ENCODE assay signal across 23 cellular contexts in the genomic region with DNA sequence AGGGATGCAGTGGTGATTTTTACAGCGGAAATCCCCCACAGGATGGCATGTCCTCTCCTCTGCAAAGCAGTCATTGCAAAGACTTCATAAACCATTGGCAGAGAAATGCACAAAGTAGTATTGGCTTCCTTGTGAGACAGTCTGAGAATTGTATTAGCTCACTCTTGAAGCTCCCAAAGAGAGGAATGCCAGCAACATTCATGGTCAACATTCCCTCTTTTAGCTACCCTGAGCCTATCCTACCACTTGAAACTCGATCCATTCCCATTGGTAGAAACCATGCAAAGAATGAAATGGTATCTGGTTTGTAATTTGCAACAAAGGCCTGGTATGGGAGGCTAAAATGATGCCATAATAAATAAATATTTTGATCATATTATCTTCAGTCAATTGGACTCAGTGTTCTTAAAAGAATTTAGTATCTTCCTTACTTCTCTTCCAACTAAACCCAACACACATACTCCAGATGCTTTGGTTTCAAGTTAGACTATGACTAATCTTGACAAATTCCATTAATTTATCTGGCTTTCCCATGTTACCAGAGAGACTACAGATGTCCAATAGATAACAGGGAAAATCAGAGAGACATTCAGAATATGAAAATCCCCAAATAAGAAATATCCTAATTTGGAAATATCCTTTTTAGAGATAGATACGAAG.
"Had no signal": no experiment of that assay in that cellular context is flagged by ENCODE, and none has a peak within 500 bp of the region (broad histone marks: within the 10 kb centered on the region; RNA-seq: fewer than 3 reads in every experiment).

No MANE protein-coding gene starts in this region.

- H3K4me2 ChIP-seq: neural progenitor cell had no signal

- H3K36me3 ChIP-seq: adrenal gland, heart right ventricle, lower lobe of right lung, sigmoid colon, upper lobe of left lung had no signal

- H3K4me3 Mint-ChIP-seq: activated CD8-positive, alpha-beta T cell treated with anti-CD3 and anti-CD28 coated beads, Interleukin-2, amount 10 ng/mL, durations not matched to agents 7 days and 5 days; activated naive CD4-positive, alpha-beta T cell treated with anti-CD3 and anti-CD28 coated beads, Interleukin-2, amount 50 U/mL, for 24 hours; activated T-helper 1 cell treated with anti-CD3 and anti-CD28 coated beads, Interleukin-12 subunit alpha, Interleukin-12 subunit beta, Interleukin-2, Interleukin-4 antibody, amounts not matched to agents 30 ng/mL and 10 ng/mL and 1 ng/mL, durations not matched to agents 14 hours and 24 hours and 36 hours; naive thymus-derived CD8-positive, alpha-beta T cell; neural progenitor cell had no signal

- H3K9me3 Mint-ChIP-seq: activated T-helper 1 cell treated with anti-CD3 and anti-CD28 coated beads, Interleukin-12 subunit alpha, Interleukin-12 subunit beta, Interleukin-2, Interleukin-4 antibody, amounts not matched to agents 30 ng/mL and 10 ng/mL and 1 ng/mL, durations not matched to agents 14 hours and 24 hours and 36 hours; naive thymus-derived CD8-positive, alpha-beta T cell; neural progenitor cell had no signal

- ATAC-seq: activated CD8-positive, alpha-beta T cell treated with anti-CD3 and anti-CD28 coated beads, Interleukin-2, amount 10 ng/mL, durations not matched to agents 7 days and 5 days; heart right ventricle; left lobe of liver; lower lobe of right lung; naive thymus-derived CD8-positive, alpha-beta T cell had no signal

- H3K27ac Mint-ChIP-seq: activated CD8-positive, alpha-beta T cell treated with anti-CD3 and anti-CD28 coated beads, Interleukin-2, amount 10 ng/mL, durations not matched to agents 7 days and 5 days; activated naive CD4-positive, alpha-beta T cell treated with anti-CD3 and anti-CD28 coated beads, Interleukin-2, amount 50 U/mL, for 24 hours; activated T-helper 1 cell treated with anti-CD3 and anti-CD28 coated beads, Interleukin-12 subunit alpha, Interleukin-12 subunit beta, Interleukin-2, Interleukin-4 antibody, amounts not matched to agents 30 ng/mL and 10 ng/mL and 1 ng/mL, durations not matched to agents 14 hours and 24 hours and 36 hours; naive thymus-derived CD8-positive, alpha-beta T cell; neural progenitor cell had no signal

- H3K4me1 Mint-ChIP-seq: activated naive CD4-positive, alpha-beta T cell treated with anti-CD3 and anti-CD28 coated beads, Interleukin-2, amount 50 U/mL, for 24 hours; naive thymus-derived CD8-positive, alpha-beta T cell; neural progenitor cell had no signal

- H3K9ac ChIP-seq: neural progenitor cell had no signal

- H3K27me3 ChIP-seq: adrenal gland, neural progenitor cell, sigmoid colon, testis, upper lobe of left lung had no signal

- H2AFZ ChIP-seq: neural progenitor cell had no signal

- H3K9me3 ChIP-seq: adrenal gland, heart right ventricle, lower lobe of right lung, sigmoid colon, testis, upper lobe of left lung had no signal

- H3K4me3 ChIP-seq: adrenal gland, heart right ventricle, lower lobe of right lung, neural progenitor cell, sigmoid colon, testis, upper lobe of left lung had no signal

- DNase-seq: activated CD4-positive, alpha-beta T cell treated with anti-CD3 and anti-CD28 coated beads for 1 hour; activated CD4-positive, alpha-beta T cell treated with anti-CD3 and anti-CD28 coated beads, Interleukin-2, amount 50 U/mL, for 1 hour; activated CD8-positive, alpha-beta T cell treated with anti-CD3 and anti-CD28 coated beads, Interleukin-2, amount 10 ng/mL, durations not matched to agents 7 days and 5 days; activated gamma-delta T cell treated with Interleukin-2 at 50 U/mL for 16 hours; adrenal gland; cerebellar nuclear complex; cortex of kidney; foreskin fibroblast; heart right ventricle; kidney; lower lobe of right lung; naive thymus-derived CD8-positive, alpha-beta T cell; sigmoid colon; stimulated activated CD4-positive, alpha-beta T cell treated with anti-CD3 and anti-CD28 coated beads, Interleukin-4, amount 100 ng/mL, for 1 hour; stimulated activated naive CD4-positive, alpha-beta T cell; T-helper 9 cell; testis; upper lobe of left lung had no signal

- H3K27ac ChIP-seq: adrenal gland, epithelial cell of prostate, heart right ventricle, lower lobe of right lung, neural progenitor cell, sigmoid colon, testis, upper lobe of left lung had no signal

- H3K36me3 Mint-ChIP-seq: activated naive CD4-positive, alpha-beta T cell treated with anti-CD3 and anti-CD28 coated beads, Interleukin-2, amount 50 U/mL, for 24 hours; naive thymus-derived CD8-positive, alpha-beta T cell had no signal

- H3K4me1 ChIP-seq: adrenal gland, heart right ventricle, lower lobe of right lung, neural progenitor cell, sigmoid colon, testis, upper lobe of left lung had no signal
